Comparison of ENCODE assay signal across 11 cellular contexts in genomic region chr3:57130426-57131209, GRCh38. TPM values are rescaled to one million over a fixed set of nuclear protein-coding genes. Genes with fewer than 3 reads are reported as not detected.
DNase-seq lines count a peak whose midpoint lies in the region; ATAC-seq, FAIRE-seq and TF ChIP-seq lines count a peak whose summit lies in the region.
"Had no signal": no experiment of that assay in that cellular context is flagged by ENCODE, and none has a peak within 500 bp of the region (broad histone marks: within the 10 kb centered on the region; RNA-seq: fewer than 3 reads in every experiment).

No MANE protein-coding gene starts in this region.

- 3% methylated on average over 14 of the region's 14 CpGs; no CpG with 5 or more reads in 1 of the 2 experiments for WGBS in H1 (ENCODE audit: extremely low coverage in 1 of 2, insufficient coverage in 1 of 2, insufficient read length in 1 of 2, insufficient replicate concordance in 2 of 2, low coverage in 1 of 2, low lambda C conversion rate in 2 of 2, missing lambda C conversion rate in 1 of 2), 2 experiments
- no CpG with 5 or more reads among the region's 14 CpGs for WGBS in trophoblast cell (ENCODE audit: extremely low coverage, insufficient coverage, insufficient read length)

- no peaks in the 10 kb centered on the region for H3K9me3 ChIP-seq in HUES48 (ENCODE audit: control insufficient read depth, insufficient read depth, low read length)
- H3K9me3 ChIP-seq in H1 (ENCODE audit: insufficient read depth in 2 of 2, low read depth in 1 of 2, low read length in 1 of 2) = no peaks in the 10 kb centered on the region
- H3K9me3 ChIP-seq in trophoblast cell (ENCODE audit: insufficient read depth, low read depth, low read length) = no peaks in the 10 kb centered on the region
- H3K9me3 ChIP-seq: HAP-1 had no signal

- H3K9ac ChIP-seq in HUES48 (ENCODE audit: low read depth, low read length) = peak overlapping the region; percentile 61
- H3K9ac ChIP-seq in H1 (replicated peaks in 1 of 4; ENCODE audit: extremely low read depth in 1 of 4, low read depth in 3 of 4, low read length in 3 of 4) = peak overlapping the region in 2 of 4 experiments; percentile 43 to 49; a peak in 3 of 7 replicates
- no peak overlapping the region for H3K9ac ChIP-seq in trophoblast cell (ENCODE audit: low read length)

- no peak overlapping the region for H4K12ac ChIP-seq in trophoblast cell (ENCODE audit: low read depth, low read length)

- H4K91ac ChIP-seq in H1 (replicated peaks; ENCODE audit: insufficient read length, low read length) (peak overlapping the region; percentile 96), trophoblast cell (ENCODE audit: low read depth, low read length) (no peak overlapping the region)

- peak; percentile 53 to 95 for TF ChIP-seq EP300 in H1 (IDR thresholded peaks at IDR 0.05; ENCODE audit: borderline replicate concordance in 1 of 2, low read depth in 2 of 2, low read length in 2 of 2)

- H4K8ac ChIP-seq in H1 (ENCODE audit: extremely low read depth, insufficient read depth, low read length) = no peak overlapping the region
- H4K8ac ChIP-seq in trophoblast cell (ENCODE audit: low read depth, low read length) = peak overlapping the region; percentile 8

- POLR2A ChIA-PET in H1 (lab: Charles Lee; ENCODE audit: partially characterized antibody) = interaction anchor here (0.6 to 6.0 kb wide), 19 partner anchors 7 to 116 kb away, joined by 3 to 62 read pairs (median 4); partner anchors contain the start of genes HESX1 and IL17RD

- H3K4me3 ChIP-seq in HUES48 (ENCODE audit: low read depth, low read length) = peak overlapping the region; percentile 42
- H3K4me3 ChIP-seq in H1 (ENCODE audit: extremely low read depth in 1 of 4, insufficient read depth in 2 of 4, low read depth in 3 of 4, low read length in 4 of 4) = peak overlapping the region in 2 of 4 experiments; percentile 1 to 36; a peak in 3 of 8 replicates
- H3K4me3 ChIP-seq in trophoblast cell (ENCODE audit: low read depth, low read length) = no peak overlapping the region
- H3K4me3 ChIP-seq: HAP-1 had no signal

- CTCF ChIA-PET in H1 (lab: Charles Lee; ENCODE audit: partially characterized antibody) = interaction anchor here (0.7 to 2.9 kb wide), 6 partner anchors 19 to 254 kb away, joined by 3 to 11 read pairs (median 4); no protein-coding TSS in a partner anchor

- H3K14ac ChIP-seq in H1 (ENCODE audit: insufficient read length) (no peak overlapping the region), trophoblast cell (ENCODE audit: low read length) (no peak overlapping the region)

- no peak for ATAC-seq in GM19023 (IDR thresholded peaks at IDR 0.05; ENCODE audit: unreplicated experiment)
- no peak for ATAC-seq in HG02759 (IDR thresholded peaks at IDR 0.05; ENCODE audit: unreplicated experiment)

- H2BK120ac ChIP-seq in H1 (replicated peaks; ENCODE audit: low read depth, low read length) (peak overlapping the region; percentile 89), trophoblast cell (ENCODE audit: insufficient read depth, low read length, poor library complexity) (no peak overlapping the region)

- DNase-seq in NCI-H510A (lab: John Stamatoyannopoulos, UW) (peak; percentile 45), H1 (ENCODE audit: low read depth in 1 of 2, low spot score in 2 of 2) (peak; percentile 94 to 99), trophoblast cell (no peak), NCI-H526 treated with DMSO at 0.1 percent for 48 hours (lab: John Stamatoyannopoulos, UW) (no peak), H4 (ENCODE audit: low spot score) (no peak)
- DNase-seq: amygdala, NCI-H1105 treated with DMSO at 0.1 percent for 48 hours had no signal

- H3K36me3 ChIP-seq in HUES48 (ENCODE audit: control insufficient read depth, insufficient read depth, low read length) (no peaks in the 10 kb centered on the region), H1 (ENCODE audit: control insufficient read depth in 2 of 4, insufficient read depth in 4 of 4, low read length in 3 of 4) (no peaks in the 10 kb centered on the region), trophoblast cell (ENCODE audit: control insufficient read depth in 1 of 2, insufficient read depth in 2 of 2, low read length in 2 of 2) (no peaks in the 10 kb centered on the region)
- H3K36me3 ChIP-seq: HAP-1 had no signal

- H2BK15ac ChIP-seq in H1 (ENCODE audit: low read length) = no peak overlapping the region

- H2BK5ac ChIP-seq in H1 (ENCODE audit: low read depth, low read length) = peak overlapping the region; percentile 100
- no peak overlapping the region for H2BK5ac ChIP-seq in trophoblast cell (ENCODE audit: low read depth, low read length, poor library complexity)

- H2AK5ac ChIP-seq in H1 (ENCODE audit: low read depth, low read length) = peak overlapping the region; percentile 97
- H2AK5ac ChIP-seq in trophoblast cell (ENCODE audit: low read length) = no peak overlapping the region

- H2AFZ ChIP-seq in H1 (ENCODE audit: low read length) = no peak overlapping the region
- peak overlapping the region; percentile 50 for H2AFZ ChIP-seq in trophoblast cell (ENCODE audit: insufficient read depth, low read length, poor library complexity)

- H3K4me2 ChIP-seq in H1 (ENCODE audit: insufficient read depth in 1 of 2, low read depth in 2 of 2, low read length in 2 of 2) (peak overlapping the region; percentile 60 to 61), trophoblast cell (ENCODE audit: low read length) (peak overlapping the region; percentile 44)

- H3K27me3 ChIP-seq in HUES48 (ENCODE audit: control insufficient read depth, insufficient read depth, low read length) (peaks cover 10% of the 10 kb centered on the region), H1 (replicated peaks in 1 of 4; ENCODE audit: control insufficient read depth in 3 of 4, extremely low read depth in 1 of 4, insufficient read depth in 3 of 4, low read length in 3 of 4) (peaks cover under 1 to 6% (median 3%) of the 10 kb centered on the region in 4 experiments; a peak in 6 of 7 replicates), trophoblast cell (ENCODE audit: insufficient read depth, low read length) (no peaks in the 10 kb centered on the region)

- peak; percentile 91 for FAIRE-seq in H1 (lab: Jason Lieb, UNC)

- H3K23ac ChIP-seq in H1 (ENCODE audit: insufficient read length) = no peak overlapping the region
- H3K23ac ChIP-seq in trophoblast cell (ENCODE audit: low read length) = no peak overlapping the region

- H3K4me1 ChIP-seq in HUES48 (ENCODE audit: control insufficient read depth, insufficient read depth, low read length) (peaks cover 64% of the 10 kb centered on the region), H1 (replicated peaks in 1 of 4; ENCODE audit: control insufficient read depth in 3 of 4, insufficient read depth in 4 of 4, low read length in 3 of 4) (peaks cover 24 to 56% (median 43%) of the 10 kb centered on the region in 4 experiments), trophoblast cell (ENCODE audit: control insufficient read depth in 1 of 2, insufficient read depth in 2 of 2, low read length in 2 of 2) (peaks cover 21 to 23% of the 10 kb centered on the region in 2 experiments)
- H3K4me1 ChIP-seq: HAP-1 had no signal

- peak overlapping the region; percentile 99 for H2BK20ac ChIP-seq in H1 (ENCODE audit: low read length)

- peak overlapping the region; percentile 97 for H3K4ac ChIP-seq in H1 (replicated peaks; ENCODE audit: insufficient read length, low read depth, low read length)
- no peak overlapping the region for H3K4ac ChIP-seq in trophoblast cell (ENCODE audit: low read depth, low read length)

- H4K5ac ChIP-seq in H1 (ENCODE audit: insufficient read length, low read depth, low read length) = peak overlapping the region; percentile 12

- H4K20me1 ChIP-seq in H1 (replicated peaks in 1 of 2; ENCODE audit: control insufficient read depth in 1 of 2, insufficient read depth in 2 of 2, low read length in 2 of 2) = peaks cover 0 to 2% of the 10 kb centered on the region in 2 experiments

- peak overlapping the region; percentile 98 for H2BK12ac ChIP-seq in H1 (ENCODE audit: low read depth, low read length)
- H2BK12ac ChIP-seq in trophoblast cell (ENCODE audit: low read length) = no peak overlapping the region

- peaks cover 2% of the 10 kb centered on the region; the same call in 1 of the 2 replicates for H3K23me2 ChIP-seq in H1 (ENCODE audit: low read depth, low read length)

- TF ChIP-seq POLR2A in H1 (IDR thresholded peaks at IDR 0.05; ENCODE audit: control extremely low read depth in 1 of 2, low read depth in 2 of 2, low read length in 2 of 2) = peak; percentile 62 to 68

- H3K79me2 ChIP-seq in H1 (ENCODE audit: control insufficient read depth in 1 of 2, insufficient read depth in 2 of 2, low read length in 2 of 2) = peaks cover 0 to 35% of the 10 kb centered on the region in 2 experiments; a peak in 2 of 4 replicates
- no peaks in the 10 kb centered on the region for H3K79me2 ChIP-seq in trophoblast cell (ENCODE audit: control insufficient read depth, insufficient read depth, low read length, poor library complexity)

- H3K27ac ChIP-seq in HUES48 (ENCODE audit: low read depth, low read length) (peak overlapping the region; percentile 99), H1 (ENCODE audit: low read depth, low read length) (peak overlapping the region; percentile 80; the same call in 1 of the 2 replicates), trophoblast cell (ENCODE audit: low read depth, low read length) (no peak overlapping the region)

- TF ChIP-seq CTCF in H1 (IDR thresholded peaks at IDR 0.05; ENCODE audit: control extremely low read depth in 1 of 3, insufficient read depth in 1 of 3, low read depth in 1 of 3, low read length in 3 of 3) = no peak

- peaks cover 5% of the 10 kb centered on the region for H3K79me1 ChIP-seq in H1 (ENCODE audit: low read depth, low read length)
- peaks cover 6% of the 10 kb centered on the region for H3K79me1 ChIP-seq in trophoblast cell (ENCODE audit: low read length)

- H3K56ac ChIP-seq in H1 (replicated peaks; ENCODE audit: insufficient read length, low read depth, low read length) = peak overlapping the region; percentile 91

- H3K18ac ChIP-seq in H1 (ENCODE audit: extremely low read depth, low read length) (peak overlapping the region; percentile 97), trophoblast cell (ENCODE audit: low read length) (no peak overlapping the region)

- TF ChIP-seq RAD21 in H1 (IDR thresholded peaks at IDR 0.05 in 1 of 2, conservative IDR thresholded peaks at IDR 0.05 in 1 of 2; ENCODE audit: low read depth in 2 of 2, low read length in 2 of 2) = 0 out of 4 replicates have a peak, but pooled peaks of 1 of the 2 experiments have one; percentile 9

TF ChIP-seq in H1, 55 proteins besides CTCF, POLR2A, EP300 and RAD21 (continues in another document):
- no peak for TF ChIP-seq CEBPB (IDR thresholded peaks at IDR 0.05; ENCODE audit: low read depth, low read length)

RNA-seq across cellular contexts. Expression of gene IL17RD, which starts 34.5 kb away (rescaled TPM):
- 41.3 and 48.9 TPM in 2 replicates for total RNA-seq in H1 (2021; fragmentation: NEBNext Ultra II Directional; extraction: Animal tissue kit (Norgen Biotek cat#: 25700))
- polyA plus RNA-seq in H1 (2011; rRNA removed) = 10.9 and 15.4 TPM in 2 replicates
- polyA plus RNA-seq in H1 (2011; cell fraction: cytosol; rRNA removed) = 10.1 TPM
- polyA plus RNA-seq in H1 (2011; cell fraction: nucleus; rRNA removed) = 28.2 TPM
- polyA plus RNA-seq in H1 (2012, experiment 1 of 2) = 9.5 to 14.9 TPM (median 12.6 TPM) in 4 replicates
- 2.0 TPM for polyA plus RNA-seq in H1 (2012, experiment 2 of 2)
- polyA plus RNA-seq in H1 (2013, experiment 1 of 2) = 50.8 TPM
- polyA plus RNA-seq in H1 (2013, experiment 2 of 2) = 58.0 TPM
- polyA minus RNA-seq in H1 (2011; rRNA and poly(A)+ RNA removed) = 39.3 and 40.6 TPM in 2 replicates
- polyA minus RNA-seq in H1 (2011; cell fraction: cytosol; rRNA and poly(A)+ RNA removed) = 19.2 TPM
- 33.9 TPM for polyA minus RNA-seq in H1 (2011; cell fraction: nucleus; rRNA and poly(A)+ RNA removed)
- 2.7 and 3.2 TPM in 2 replicates for polyA plus RNA-seq in trophoblast cell (2013)
- total RNA-seq in H4 (2014; rRNA removed; shearing (Covaris generic)) = 0.55 and 0.56 TPM in 2 replicates

Comparison
In these comparisons a context has a peak if more than half of its experiments do, and no peak if none do; other contexts are left out.
1. DNase-seq: peak in NCI-H510A (single experiment) and H1 (2 of 2); none in trophoblast cell (0 of 2), NCI-H526 treated with DMSO at 0.1 percent for 48 hours (single experiment) and H4 (single experiment).
2. RNA of gene IL17RD, which starts 34.5 kb away (total RNA-seq): 41.3 to 48.9 TPM in H1; 0.55 to 0.56 TPM in H4; every median in the first group is over 10 times any median in the second.